In the genomic region with DNA sequence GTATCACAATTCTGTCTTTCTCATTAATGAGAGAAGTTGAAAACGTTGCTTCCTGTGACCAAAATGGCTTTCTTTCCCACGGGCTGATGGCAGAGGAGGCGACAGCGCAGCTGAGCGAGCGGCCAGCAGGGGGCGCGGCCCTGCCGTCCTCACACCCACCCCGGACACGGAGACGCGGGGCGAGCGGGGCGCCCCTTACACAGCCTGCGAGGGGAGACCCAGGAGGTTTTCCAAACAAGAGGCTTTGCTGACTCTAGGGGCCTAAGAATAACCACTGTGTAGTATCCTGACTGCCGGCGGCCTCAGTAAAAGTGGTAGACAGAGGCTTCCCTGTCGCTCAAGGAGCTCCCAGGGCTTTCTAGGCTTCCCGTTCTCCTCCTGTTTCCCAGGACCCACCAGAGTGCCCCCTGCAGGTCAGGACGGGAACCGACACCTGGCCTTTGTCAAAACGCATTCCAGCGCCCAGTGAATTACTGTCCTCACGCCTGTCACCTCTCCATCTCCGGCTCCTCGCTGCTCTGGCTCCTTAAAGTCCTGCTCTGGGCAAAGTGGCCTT, we compare ENCODE assay signal across 8 cellular contexts. TPM values are rescaled to one million over a fixed set of nuclear protein-coding genes. Genes with fewer than 3 reads are reported as not detected.
DNase-seq lines count a peak whose midpoint lies in the region; ATAC-seq, FAIRE-seq and TF ChIP-seq lines count a peak whose summit lies in the region.

No MANE protein-coding gene starts in this region.

- no peaks in the 10 kb centered on the region for H3K36me3 ChIP-seq in endothelial cell of umbilical vein (ENCODE audit: control insufficient read depth in 2 of 2, extremely low read depth in 1 of 2, insufficient read depth in 2 of 2, low read length in 2 of 2)

- H3K9me1 ChIP-seq in endothelial cell of umbilical vein (replicated peaks; ENCODE audit: control insufficient read depth, extremely low read depth, insufficient read depth, low read length), result no peaks in the 10 kb centered on the region

- peak; percentile 83 to 98 for TF ChIP-seq CTCF in endothelial cell of umbilical vein (IDR thresholded peaks at IDR 0.05; ENCODE audit: extremely low read depth in 1 of 2, insufficient read depth in 1 of 2, low read depth in 1 of 2, low read length in 2 of 2)

- peak overlapping the region; percentile 43 for H3K27ac ChIP-seq in endothelial cell of umbilical vein (ENCODE audit: insufficient read depth, low read depth, low read length)

- H3K4me3 ChIP-seq in endothelial cell of umbilical vein (replicated peaks in 1 of 3; ENCODE audit: insufficient read depth in 1 of 3, low read depth in 1 of 3, low read length in 3 of 3), result peak overlapping the region in 2 of 3 experiments; percentile 39 to 44

- no peak for TF ChIP-seq POLR2A in endothelial cell of umbilical vein (IDR thresholded peaks at IDR 0.05; ENCODE audit: low read depth, low read length)

- POLR2A ChIA-PET in endothelial cell of umbilical vein (lab: Charles Lee), result no interaction called here

- intact Hi-C loops in endothelial cell of umbilical vein (cut with micrococcal nuclease), result loop anchor here (1.0 to 10.0 kb wide), 6 partner anchors 58 to 1482 kb away; a partner anchor contains a TSS

- peaks cover 0 to 5% of the 10 kb centered on the region in 2 experiments for H3K27me3 ChIP-seq in endothelial cell of umbilical vein (ENCODE audit: control insufficient read depth in 2 of 2, insufficient read depth in 2 of 2, low read length in 2 of 2)

- peaks cover 11% of the 10 kb centered on the region for H3K4me1 ChIP-seq in endothelial cell of umbilical vein (ENCODE audit: control insufficient read depth, extremely low read depth, insufficient read depth, low read length)

- H3K9me3 ChIP-seq in endothelial cell of umbilical vein (replicated peaks; ENCODE audit: control insufficient read depth, insufficient read depth, low read length), result no peaks in the 10 kb centered on the region

- H4K20me1 ChIP-seq in endothelial cell of umbilical vein (replicated peaks; ENCODE audit: control insufficient read depth, extremely low read depth, insufficient read depth, low read length), result no peaks in the 10 kb centered on the region

- dilution Hi-C loops in endothelial cell of umbilical vein (cut with MboI; ENCODE audit: extremely low pct_ligation_motif_present, low sequenced_read_pairs), result loop anchor here (25.0 kb wide), 1 partner anchor 174 kb away; no protein-coding TSS in a partner anchor

- H3K4me2 ChIP-seq in endothelial cell of umbilical vein (ENCODE audit: insufficient read depth, low read length), result peak overlapping the region; percentile 44

- no peaks in the 10 kb centered on the region for H3K79me2 ChIP-seq in endothelial cell of umbilical vein (ENCODE audit: control insufficient read depth, insufficient read depth, low read length)

- CTCF ChIA-PET in endothelial cell of umbilical vein (lab: Charles Lee), result interaction anchor here (0.6 to 15.2 kb wide), 99 partner anchors 9 to 1429 kb away, joined by 3 to 1173 read pairs (median 5); a partner anchor contains a TSS

- H2AFZ ChIP-seq in endothelial cell of umbilical vein (ENCODE audit: low read depth, low read length), result peak overlapping the region; percentile 76

- peak; percentile 97 for FAIRE-seq in endothelial cell of umbilical vein (lab: Jason Lieb, UNC)

- peak; percentile 94 for ATAC-seq in GM19467 (IDR thresholded peaks at IDR 0.05; ENCODE audit: unreplicated experiment)

- DNase-seq in CMK (ENCODE audit: low read depth) (peak; percentile 48), HPDE6-E6E7 (ENCODE audit: extremely low spot score) (peak; percentile 78), NOMO-1 treated with dmso at 0.1 percent for 144 hours (lab: John Stamatoyannopoulos, UW; ENCODE audit: unreplicated experiment) (peak; percentile 78), endothelial cell of umbilical vein (ENCODE audit: low read depth, low spot score) (peak; percentile 90), midbrain (lab: John Stamatoyannopoulos, UW) (peak; percentile 94)
- DNase-seq in activated CD8-positive, alpha-beta memory T cell treated with anti-CD3 and anti-CD28 coated beads, Interleukin-2, amount 50 U/mL, for 24 hours (ENCODE audit: extremely low read depth), result peak; percentile 68
- peak; percentile 79 to 82 for DNase-seq in stimulated activated CD8-positive, alpha-beta memory T cell treated with anti-CD3 and anti-CD28 coated beads, Interleukin-15, amount 100 ng/mL, for 48 hours (ENCODE audit: low read depth in 2 of 2)

- peak overlapping the region; percentile 28 for H3K9ac ChIP-seq in endothelial cell of umbilical vein (replicated peaks; ENCODE audit: extremely low read depth, insufficient read depth, low read length)

- no TSS peak for BruUV-seq in endothelial cell of umbilical vein (replicated peaks; lab: Mats Ljungman, UMichigan)

TF ChIP-seq in endothelial cell of umbilical vein, 7 proteins besides CTCF, POLR2A, EP300 and RAD21:
- no peak for TF ChIP-seq FOS (IDR thresholded peaks at IDR 0.05; ENCODE audit: borderline replicate concordance, insufficient read depth, low read length)
- no peak for TF ChIP-seq MYC (IDR thresholded peaks at IDR 0.05; ENCODE audit: low read depth, low read length)
- peak; percentile 39 for TF ChIP-seq POLR2AphosphoS5 (IDR thresholded peaks at IDR 0.05; ENCODE audit: insufficient read depth, low read depth, low read length)
- TF ChIP-seq, protein P1, sequence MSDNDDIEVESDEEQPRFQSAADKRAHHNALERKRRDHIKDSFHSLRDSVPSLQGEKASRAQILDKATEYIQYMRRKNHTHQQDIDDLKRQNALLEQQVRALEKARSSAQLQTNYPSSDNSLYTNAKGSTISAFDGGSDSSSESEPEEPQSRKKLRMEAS (IDR thresholded peaks at IDR 0.05; ENCODE audit: insufficient read depth, insufficient read length), result no peak
- TF ChIP-seq EZH2 (IDR thresholded peaks at IDR 0.05; ENCODE audit: borderline replicate concordance, low read depth, low read length, severe bottlenecking), result no peak
- no peak for TF ChIP-seq JUN (IDR thresholded peaks at IDR 0.05; ENCODE audit: borderline replicate concordance, insufficient read depth, insufficient read length, low read depth)
- TF ChIP-seq GATA2 (IDR thresholded peaks at IDR 0.05; ENCODE audit: insufficient read depth, insufficient read length, low read depth, low read length), result no peak

RNA-seq across cellular contexts. Expression of a gene that starts 27.3 kb away (rescaled TPM):
- not detected in 2 replicates for total RNA-seq in endothelial cell of umbilical vein
- not detected in 2 replicates for polyA plus RNA-seq in endothelial cell of umbilical vein
- not detected in 2 replicates for polyA plus RNA-seq in endothelial cell of umbilical vein (2011; cell fraction: cytosol; rRNA removed)
- not detected in 2 replicates for polyA plus RNA-seq in endothelial cell of umbilical vein (2011; cell fraction: nucleus; rRNA removed)
- polyA plus RNA-seq in endothelial cell of umbilical vein (2012), result 0.53 TPM in 1 of 2 replicates, not detected in the other
- polyA minus RNA-seq in endothelial cell of umbilical vein, result not detected in 2 replicates
- polyA minus RNA-seq in endothelial cell of umbilical vein (2011; cell fraction: cytosol; rRNA and poly(A)+ RNA removed), result not detected
- not detected in 2 replicates for polyA minus RNA-seq in endothelial cell of umbilical vein (2011; cell fraction: nucleus; rRNA and poly(A)+ RNA removed)

RNA-seq across cellular contexts. Expression of a gene that starts 56.9 kb away (rescaled TPM):
- total RNA-seq in endothelial cell of umbilical vein, result 13.9 and 16.2 TPM in 2 replicates
- 2.1 and 3.1 TPM in 2 replicates for polyA plus RNA-seq in endothelial cell of umbilical vein
- polyA plus RNA-seq in endothelial cell of umbilical vein (2011; cell fraction: cytosol; rRNA removed), result 2.1 and 2.3 TPM in 2 replicates
- polyA plus RNA-seq in endothelial cell of umbilical vein (2011; cell fraction: nucleus; rRNA removed), result 13.5 and 13.8 TPM in 2 replicates
- 6.4 and 7.9 TPM in 2 replicates for polyA plus RNA-seq in endothelial cell of umbilical vein (2012)
- polyA minus RNA-seq in endothelial cell of umbilical vein, result 15.0 and 20.3 TPM in 2 replicates
- polyA minus RNA-seq in endothelial cell of umbilical vein (2011; cell fraction: cytosol; rRNA and poly(A)+ RNA removed), result 1.6 TPM
- polyA minus RNA-seq in endothelial cell of umbilical vein (2011; cell fraction: nucleus; rRNA and poly(A)+ RNA removed), result 48.6 and 60.0 TPM in 2 replicates

Comparison
In these comparisons a context has a peak if more than half of its experiments do, and no peak if none do; other contexts are left out.
1. Peak in every context shown above with its lines: DNase-seq, ATAC-seq, H3K4me3 ChIP-seq and H3K27ac ChIP-seq.